8 cellular contexts compared by ENCODE assay signal in the genomic region with DNA sequence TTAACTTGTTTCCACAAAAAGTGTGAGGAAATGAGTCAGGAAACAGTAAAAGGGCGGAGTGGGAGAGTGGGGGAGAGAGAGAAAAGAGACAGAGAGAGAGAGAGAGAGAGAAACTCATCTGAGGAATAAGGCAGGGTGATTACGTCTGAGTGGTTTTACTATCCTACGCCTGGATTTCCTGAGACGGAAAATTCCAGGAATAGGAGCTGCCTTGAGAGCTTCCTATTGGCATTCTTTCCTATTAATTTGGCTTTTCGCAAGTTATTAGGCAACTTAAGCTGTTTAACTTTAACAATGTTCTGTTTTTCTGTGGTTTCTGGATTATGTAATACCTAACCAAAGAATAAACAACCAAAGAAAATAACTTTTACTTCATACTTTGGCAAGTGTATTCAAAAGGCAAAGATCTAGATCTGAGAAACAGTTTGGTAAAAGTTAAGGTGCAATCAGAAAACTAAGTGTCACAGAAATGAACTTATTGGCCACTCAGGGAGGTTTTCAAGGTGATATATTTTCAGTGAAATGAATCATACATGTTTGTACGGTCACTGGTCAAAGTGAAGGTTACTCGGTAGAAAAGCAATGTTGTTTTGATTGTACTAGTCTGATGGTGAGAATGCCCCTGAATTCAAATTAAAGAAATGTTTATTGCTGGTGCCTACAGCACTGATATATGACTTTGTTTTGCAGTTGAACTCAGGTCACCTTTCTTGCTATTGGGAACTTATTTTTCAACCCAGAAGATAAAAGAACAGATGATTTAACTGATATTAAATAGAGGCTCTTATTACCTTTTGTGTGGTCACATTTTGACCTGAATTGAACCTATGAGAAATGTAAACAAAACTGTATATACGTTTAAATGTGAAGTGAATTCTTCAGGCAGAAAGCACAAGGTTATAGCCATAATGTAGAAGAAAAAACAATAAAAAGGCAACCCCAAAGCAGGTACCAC. TPM values are rescaled to one million over a fixed set of nuclear protein-coding genes. Genes with fewer than 3 reads are reported as not detected.
DNase-seq lines count a peak whose midpoint lies in the region; ATAC-seq and TF ChIP-seq lines count a peak whose summit lies in the region.

No MANE protein-coding gene starts in this region.

- no peak overlapping the region for H3K4me3 ChIP-seq in BJ (ENCODE audit: low read depth, low read length)

- peaks cover 5% of the 10 kb centered on the region for H3K9me3 Mint-ChIP-seq in activated naive CD8-positive, alpha-beta T cell (ENCODE audit: low read depth)
- no peaks in the 10 kb centered on the region for H3K9me3 Mint-ChIP-seq in immature natural killer cell
- H3K9me3 Mint-ChIP-seq in stimulated activated naive B cell treated with anti-CD40 and anti-IgM and Interleukin-4, amounts not matched to agents 10 μg/mL and 1 μg/mL and 100 μg/mL, for 72 hours = no peaks in the 10 kb centered on the region

- POLR2A ChIA-PET in BJ (lab: Charles Lee) = no interaction called here

- no peaks in the 10 kb centered on the region for H3K27me3 Mint-ChIP-seq in activated naive CD8-positive, alpha-beta T cell
- H3K27me3 Mint-ChIP-seq in immature natural killer cell (ENCODE audit: low read depth in 3 of 3) = peaks cover 0 to 2% (median 2%) of the 10 kb centered on the region in 3 donors
- H3K27me3 Mint-ChIP-seq in stimulated activated naive B cell treated with anti-CD40 and anti-IgM and Interleukin-4, amounts not matched to agents 10 μg/mL and 1 μg/mL and 100 μg/mL, for 72 hours = peaks cover 0 to 6% of the 10 kb centered on the region in 2 donors

- no peaks in the 10 kb centered on the region for H3K36me3 ChIP-seq in BJ (ENCODE audit: control insufficient read depth, insufficient read depth, low read length)

- H3K4me3 Mint-ChIP-seq in activated naive CD8-positive, alpha-beta T cell = peak overlapping the region; percentile 33
- peak overlapping the region; percentile 49 to 84 (median 57) for H3K4me3 Mint-ChIP-seq in immature natural killer cell
- H3K4me3 Mint-ChIP-seq in stimulated activated naive B cell treated with anti-CD40 and anti-IgM and Interleukin-4, amounts not matched to agents 10 μg/mL and 1 μg/mL and 100 μg/mL, for 72 hours = peak overlapping the region in 1 of 2 donors; percentile 35

- peaks cover 3% of the 10 kb centered on the region for H3K36me3 Mint-ChIP-seq in activated naive CD8-positive, alpha-beta T cell
- H3K36me3 Mint-ChIP-seq in immature natural killer cell = no peaks in the 10 kb centered on the region
- H3K36me3 Mint-ChIP-seq in stimulated activated naive B cell treated with anti-CD40 and anti-IgM and Interleukin-4, amounts not matched to agents 10 μg/mL and 1 μg/mL and 100 μg/mL, for 72 hours = no peaks in the 10 kb centered on the region

- peak; percentile 75 for DNase-seq in BJ (ENCODE audit: low read depth)
- peak; percentile 91 for DNase-seq in M059J (ENCODE audit: low read depth)
- DNase-seq in immature natural killer cell = peak in 2 of 3 donors; percentile 17 to 22
- DNase-seq in stimulated activated naive B cell treated with anti-CD40 and anti-IgM and Interleukin-4, amounts not matched to agents 10 μg/mL and 1 μg/mL and 100 μg/mL, for 72 hours = no peak
- DNase-seq in NCI-H187 treated with DMSO at 0.1 percent for 48 hours (lab: John Stamatoyannopoulos, UW) = no peak
- no peak for DNase-seq in germinal center (ENCODE audit: low spot score)

- peaks cover 27% of the 10 kb centered on the region for H3K4me1 Mint-ChIP-seq in activated naive CD8-positive, alpha-beta T cell (ENCODE audit: low read depth)
- peaks cover 22 to 35% of the 10 kb centered on the region in 2 donors for H3K4me1 Mint-ChIP-seq in immature natural killer cell
- peaks cover 5 to 18% of the 10 kb centered on the region in 2 donors for H3K4me1 Mint-ChIP-seq in stimulated activated naive B cell treated with anti-CD40 and anti-IgM and Interleukin-4, amounts not matched to agents 10 μg/mL and 1 μg/mL and 100 μg/mL, for 72 hours

- peak; percentile 42 for ATAC-seq in GM21367 (IDR thresholded peaks at IDR 0.05; ENCODE audit: unreplicated experiment)
- peak; percentile 38 to 62 for ATAC-seq in stimulated activated naive B cell treated with anti-CD40 and anti-IgM and Interleukin-4, amounts not matched to agents 10 μg/mL and 1 μg/mL and 100 μg/mL, for 72 hours (replicated peaks)

- H3K27ac Mint-ChIP-seq in activated naive CD8-positive, alpha-beta T cell = peak overlapping the region; percentile 75
- H3K27ac Mint-ChIP-seq in immature natural killer cell = peak overlapping the region; percentile 37 to 89 (median 76)
- H3K27ac Mint-ChIP-seq in stimulated activated naive B cell treated with anti-CD40 and anti-IgM and Interleukin-4, amounts not matched to agents 10 μg/mL and 1 μg/mL and 100 μg/mL, for 72 hours = peak overlapping the region; percentile 4

- TF ChIP-seq CTCF in BJ (IDR thresholded peaks at IDR 0.05; ENCODE audit: insufficient read depth, low read depth, low read length) = no peak

- CTCF ChIA-PET in BJ (lab: Yijun Ruan, JAX) = no interaction called here

- no peaks in the 10 kb centered on the region for H3K27me3 ChIP-seq in BJ (ENCODE audit: control insufficient read depth, insufficient read depth, low read length)

RNA-seq across cellular contexts. Expression of gene TNFSF10, which starts 39.9 kb away (rescaled TPM):
- polyA plus RNA-seq in BJ (2011; rRNA removed) (0.17 TPM in 1 of 2 replicates, not detected in the other), immature natural killer cell (10 to 100 TPM; 30.8 to 49.7 (median 44.6) TPM)
- not detected in 2 replicates for polyA minus RNA-seq in BJ (2011; rRNA and poly(A)+ RNA removed)
- total RNA-seq in M059J (2014; rRNA removed; shearing (Covaris generic)) = 181 and 241 TPM in 2 replicates

Comparison
In these comparisons a context has a peak if more than half of its experiments do, and no peak if none do; other contexts are left out.
1. DNase-seq: peak in BJ (single experiment), M059J (single experiment) and immature natural killer cell (2 of 3); none in stimulated activated naive B cell treated with anti-CD40 and anti-IgM and Interleukin-4, amounts not matched to agents 10 μg/mL and 1 μg/mL and 100 μg/mL, for 72 hours (single experiment), NCI-H187 treated with DMSO at 0.1 percent for 48 hours (single experiment) and germinal center (single experiment).
2. H3K27ac Mint-ChIP-seq: peak in every context shown above with its lines; median percentile 76 in immature natural killer cell; 75 in activated naive CD8-positive, alpha-beta T cell; 4 in stimulated activated naive B cell treated with anti-CD40 and anti-IgM and Interleukin-4, amounts not matched to agents 10 μg/mL and 1 μg/mL and 100 μg/mL, for 72 hours.
3. RNA of gene TNFSF10, which starts 39.9 kb away (polyA plus RNA-seq): 30.8 to 49.7 TPM in immature natural killer cell; 0.17 TPM in BJ; every median in the first group is over 10 times any median in the second.